In genomic region chr3:141498592-141499223, GRCh38 we compare ENCODE assay signal across 8 cellular contexts. TPM values are rescaled to one million over a fixed set of nuclear protein-coding genes. Genes with fewer than 3 reads are reported as not detected.
A peak's percentile ranks its signal among the peaks of the same experiment; 100 is the strongest.
DNase-seq lines count a peak whose midpoint lies in the region; ATAC-seq, FAIRE-seq and TF ChIP-seq lines count a peak whose summit lies in the region.

No MANE protein-coding gene starts in this region.

- no peaks in the 10 kb centered on the region for H3K27me3 ChIP-seq in MM.1S (replicated peaks; ENCODE audit: insufficient read depth, low read length)
- no peaks in the 10 kb centered on the region for H3K27me3 ChIP-seq in keratinocyte (ENCODE audit: control insufficient read depth, extremely low read depth, insufficient read depth, low read length)

- no peaks in the 10 kb centered on the region for H3K27me3 Mint-ChIP-seq in activated CD8-positive, alpha-beta memory T cell treated with anti-CD3 and anti-CD28 coated beads, Interleukin-2, amount 10 ng/mL, durations not matched to agents 7 days and 5 days
- no peaks in the 10 kb centered on the region for H3K27me3 Mint-ChIP-seq in stimulated activated naive B cell treated with anti-CD40 and anti-IgM and Interleukin-4, amounts not matched to agents 10 μg/mL and 1 μg/mL and 100 μg/mL, for 72 hours

- H3K36me3 Mint-ChIP-seq in activated CD8-positive, alpha-beta memory T cell treated with anti-CD3 and anti-CD28 coated beads, Interleukin-2, amount 10 ng/mL, durations not matched to agents 7 days and 5 days = peaks cover 59% of the 10 kb centered on the region
- peaks cover 1 to 25% of the 10 kb centered on the region in 2 donors for H3K36me3 Mint-ChIP-seq in stimulated activated naive B cell treated with anti-CD40 and anti-IgM and Interleukin-4, amounts not matched to agents 10 μg/mL and 1 μg/mL and 100 μg/mL, for 72 hours

- peak overlapping the region; percentile 94 for H3K27ac Mint-ChIP-seq in activated CD8-positive, alpha-beta memory T cell treated with anti-CD3 and anti-CD28 coated beads, Interleukin-2, amount 10 ng/mL, durations not matched to agents 7 days and 5 days
- peak overlapping the region; percentile 97 for H3K27ac Mint-ChIP-seq in stimulated activated naive B cell treated with anti-CD40 and anti-IgM and Interleukin-4, amounts not matched to agents 10 μg/mL and 1 μg/mL and 100 μg/mL, for 72 hours

- H3K9me1 ChIP-seq in keratinocyte (ENCODE audit: control insufficient read depth, extremely low read depth, insufficient read depth, low read length) = no peaks in the 10 kb centered on the region

- peak; percentile 7; the same call in 1 of the 2 replicates for TF ChIP-seq CTCF in MM.1S (IDR thresholded peaks at IDR 0.05; ENCODE audit: low read length)
- no peak for TF ChIP-seq CTCF in keratinocyte (optimal IDR thresholded peaks at IDR 0.05 in 1 of 3, IDR thresholded peaks at IDR 0.05 in 1 of 3, conservative IDR thresholded peaks at IDR 0.05 in 1 of 3; ENCODE audit: extremely low read depth in 1 of 3, insufficient read depth in 2 of 3, low read length in 3 of 3)

- peak overlapping the region; percentile 63 for H3K9ac ChIP-seq in MM.1S (ENCODE audit: low read length)
- peak overlapping the region; percentile 6 for H3K9ac ChIP-seq in keratinocyte (ENCODE audit: control insufficient read depth, extremely low read depth, insufficient read depth, low read length)

- dilution Hi-C loops in keratinocyte (cut with MboI; ENCODE audit: extremely low pct_ligation_motif_present, low sequenced_read_pairs) = no loop called here

- H3K79me2 ChIP-seq in MM.1S (ENCODE audit: low read length) = peaks cover 84% of the 10 kb centered on the region
- H3K79me2 ChIP-seq in keratinocyte (ENCODE audit: control insufficient read depth, insufficient read depth, low read length) = peaks cover 84% of the 10 kb centered on the region

- peaks cover 65% of the 10 kb centered on the region for H3K4me1 Mint-ChIP-seq in activated CD8-positive, alpha-beta memory T cell treated with anti-CD3 and anti-CD28 coated beads, Interleukin-2, amount 10 ng/mL, durations not matched to agents 7 days and 5 days
- peaks cover 20 to 43% of the 10 kb centered on the region in 2 donors for H3K4me1 Mint-ChIP-seq in stimulated activated naive B cell treated with anti-CD40 and anti-IgM and Interleukin-4, amounts not matched to agents 10 μg/mL and 1 μg/mL and 100 μg/mL, for 72 hours

- CTCF ChIA-PET in activated CD8-positive, alpha-beta memory T cell treated with anti-CD3 and anti-CD28 coated beads, Interleukin-2, amount 10 ng/mL, durations not matched to agents 7 days and 5 days (lab: Charles Lee) = interaction anchor here (1.1 to 1.6 kb wide), 6 partner anchors 11 to 63 kb away, joined by 3 to 13 read pairs (median 6); no protein-coding TSS in a partner anchor

- H3K36me3 ChIP-seq in MM.1S (replicated peaks; ENCODE audit: insufficient read depth, low read length) = no peaks in the 10 kb centered on the region; the same call in 1 of the 2 replicates
- H3K36me3 ChIP-seq in keratinocyte (ENCODE audit: control insufficient read depth in 2 of 2, extremely low read depth in 1 of 2, insufficient read depth in 2 of 2, low read length in 2 of 2) = no peaks in the 10 kb centered on the region

- FAIRE-seq in keratinocyte (lab: Jason Lieb, UNC) = peak; percentile 49

- ATAC-seq in GM21717 (IDR thresholded peaks at IDR 0.05; ENCODE audit: unreplicated experiment) = peak; percentile 88
- peak; percentile 88 for ATAC-seq in activated CD8-positive, alpha-beta memory T cell treated with anti-CD3 and anti-CD28 coated beads, Interleukin-2, amount 10 ng/mL, durations not matched to agents 7 days and 5 days
- ATAC-seq in stimulated activated naive B cell treated with anti-CD40 and anti-IgM and Interleukin-4, amounts not matched to agents 10 μg/mL and 1 μg/mL and 100 μg/mL, for 72 hours (replicated peaks) = peak; percentile 95 to 98

- peak overlapping the region; percentile 67 for H3K4me3 Mint-ChIP-seq in activated CD8-positive, alpha-beta memory T cell treated with anti-CD3 and anti-CD28 coated beads, Interleukin-2, amount 10 ng/mL, durations not matched to agents 7 days and 5 days
- H3K4me3 Mint-ChIP-seq in stimulated activated naive B cell treated with anti-CD40 and anti-IgM and Interleukin-4, amounts not matched to agents 10 μg/mL and 1 μg/mL and 100 μg/mL, for 72 hours = peak overlapping the region; percentile 69 to 73

- intact Hi-C loops in posterior vena cava (cut with DNase I) = no loop called here

- H3K4me2 ChIP-seq in MM.1S (ENCODE audit: low read depth, low read length) (peak overlapping the region; percentile 93), keratinocyte (ENCODE audit: control insufficient read depth, extremely low read depth, insufficient read depth, low read depth, low read length) (peak overlapping the region; percentile 58)

- peaks cover 28% of the 10 kb centered on the region for H3F3A ChIP-seq in MM.1S (ENCODE audit: insufficient read depth, low read length)

- H3K4me3 ChIP-seq in MM.1S (ENCODE audit: low read length) (peak overlapping the region; percentile 41), keratinocyte (ENCODE audit: control insufficient read depth in 2 of 3, extremely low read depth in 1 of 3, insufficient read depth in 2 of 3, low read depth in 1 of 3, low read length in 3 of 3) (peak overlapping the region in 2 of 3 experiments; percentile 8 to 14)

- H4K20me1 ChIP-seq in MM.1S (ENCODE audit: insufficient read depth, low read length) = 0 out of 2 replicates have a peak, but pooled peaks cover 8% of the 10 kb centered on the region
- no peaks in the 10 kb centered on the region for H4K20me1 ChIP-seq in keratinocyte (ENCODE audit: control insufficient read depth, extremely low read depth, insufficient read depth, low read length)

- H3K9me3 ChIP-seq in MM.1S (replicated peaks; ENCODE audit: insufficient read depth, low read length) (no peaks in the 10 kb centered on the region), keratinocyte (ENCODE audit: control insufficient read depth, low read depth, low read length) (no peaks in the 10 kb centered on the region)

- H2AFZ ChIP-seq in MM.1S (ENCODE audit: low read length) = no peak overlapping the region
- H2AFZ ChIP-seq in keratinocyte (ENCODE audit: control insufficient read depth, low read length) = no peak overlapping the region

- no peaks in the 10 kb centered on the region for H3K9me2 ChIP-seq in MM.1S (replicated peaks; ENCODE audit: insufficient read depth, low read length)

- DNase-seq in Daoy (ENCODE audit: low read depth) (peak; percentile 36), MM.1S (peak; percentile 99), keratinocyte (ENCODE audit: low read depth, low spot score) (no peak), posterior vena cava (ENCODE audit: low spot score) (no peak), iPS-NIHi11 (ENCODE audit: low spot score) (no peak)
- peak; percentile 97 for DNase-seq in activated CD8-positive, alpha-beta memory T cell treated with anti-CD3 and anti-CD28 coated beads, Interleukin-2, amount 10 ng/mL, durations not matched to agents 7 days and 5 days
- peak; percentile 80 for DNase-seq in stimulated activated naive B cell treated with anti-CD40 and anti-IgM and Interleukin-4, amounts not matched to agents 10 μg/mL and 1 μg/mL and 100 μg/mL, for 72 hours

- H3K4me1 ChIP-seq in MM.1S (ENCODE audit: low read length) = peaks cover 48% of the 10 kb centered on the region
- H3K4me1 ChIP-seq in keratinocyte (ENCODE audit: control insufficient read depth, extremely low read depth, insufficient read depth, low read length) = no peaks in the 10 kb centered on the region

- peaks cover 15% of the 10 kb centered on the region for H3K9me3 Mint-ChIP-seq in activated CD8-positive, alpha-beta memory T cell treated with anti-CD3 and anti-CD28 coated beads, Interleukin-2, amount 10 ng/mL, durations not matched to agents 7 days and 5 days (ENCODE audit: low read depth)
- peaks cover 0 to 3% of the 10 kb centered on the region in 2 donors for H3K9me3 Mint-ChIP-seq in stimulated activated naive B cell treated with anti-CD40 and anti-IgM and Interleukin-4, amounts not matched to agents 10 μg/mL and 1 μg/mL and 100 μg/mL, for 72 hours

- H3K27ac ChIP-seq in MM.1S (ENCODE audit: low read length) (peak overlapping the region; percentile 94), keratinocyte (ENCODE audit: control insufficient read depth, insufficient read depth, low read length) (peak overlapping the region; percentile 39)

RNA-seq across cellular contexts. Expression of gene RASA2, which starts 11.9 kb away (rescaled TPM):
- 13.7 and 17.1 TPM in 2 replicates for total RNA-seq in Daoy (2014; rRNA removed; shearing (Covaris generic))
- 10 to 100 TPM; 42.4 to 54.8 TPM for total RNA-seq in activated CD8-positive, alpha-beta memory T cell treated with anti-CD3 and anti-CD28 coated beads, Interleukin-2, amount 10 ng/mL, durations not matched to agents 7 days and 5 days
- polyA plus RNA-seq in keratinocyte = 5.1 to 10.3 TPM (median 6.3 TPM) in 3 replicates
- polyA plus RNA-seq in keratinocyte (2011; ENCODE audit: low read depth) = 14.7 TPM
- polyA plus RNA-seq in keratinocyte (2011; cell fraction: cytosol; rRNA removed) = 3.3 and 6.7 TPM in 2 replicates
- polyA plus RNA-seq in keratinocyte (2011; cell fraction: nucleus; rRNA removed) = 11.3 and 16.1 TPM in 2 replicates
- 5.1 and 7.1 TPM in 2 replicates for polyA plus RNA-seq in keratinocyte (2012; ENCODE audit: low replicate concordance)
- 1.0 to 17.8 TPM (median 9.4 TPM) in 3 replicates for polyA minus RNA-seq in keratinocyte
- 7.5 TPM for polyA minus RNA-seq in keratinocyte (2011; cell fraction: cytosol; rRNA and poly(A)+ RNA removed)
- polyA minus RNA-seq in keratinocyte (2011; cell fraction: nucleus; rRNA and poly(A)+ RNA removed) = 7.9 and 25.2 TPM in 2 replicates
- total RNA-seq in posterior vena cava = 10 to 100 TPM; 17.1 to 21.4 TPM

Comparison
In these comparisons a context has a peak if more than half of its experiments do, and no peak if none do; other contexts are left out.
1. DNase-seq: peak in Daoy (single experiment), MM.1S (single experiment), activated CD8-positive, alpha-beta memory T cell treated with anti-CD3 and anti-CD28 coated beads, Interleukin-2, amount 10 ng/mL, durations not matched to agents 7 days and 5 days (single experiment) and stimulated activated naive B cell treated with anti-CD40 and anti-IgM and Interleukin-4, amounts not matched to agents 10 μg/mL and 1 μg/mL and 100 μg/mL, for 72 hours (single experiment); none in keratinocyte (single experiment), posterior vena cava (single experiment) and iPS-NIHi11 (single experiment).
2. Peak in every context shown above with its lines, with median percentiles within 50 percentile points of each other: ATAC-seq.